ENCODE assay signal across 8 cellular contexts in genomic region chr9:129823934-129824601, GRCh38. TPM values are rescaled to one million over a fixed set of nuclear protein-coding genes. Genes with fewer than 3 reads are reported as not detected.
DNase-seq lines count a peak whose midpoint lies in the region; ATAC-seq, FAIRE-seq and TF ChIP-seq lines count a peak whose summit lies in the region.

Gene TOR1A (minus strand): TSS chr9:129824136. CDS start chr9:129824085, 51 bp downstream.

- H3K4me1 ChIP-seq in kidney (ENCODE audit: control insufficient read depth in 1 of 2, insufficient read depth in 1 of 2, low read depth in 1 of 2, low read length in 2 of 2): peaks cover 0 to 5% of the 10 kb centered on the region in 2 donors

- H3K9me3 ChIP-seq in kidney (ENCODE audit: control insufficient read depth in 1 of 2, low read length in 2 of 2): no peaks in the 10 kb centered on the region

- FAIRE-seq in kidney (lab: Jason Lieb, UNC): no peak

- intact Hi-C loops in kidney (cut with DNase I): no loop called here

- H3K36me3 ChIP-seq in kidney (ENCODE audit: control insufficient read depth in 1 of 2, insufficient read depth in 2 of 2, low read length in 2 of 2): peaks cover 13 to 14% of the 10 kb centered on the region in 2 donors

- peak; percentile 94 for ATAC-seq in GM19025 (IDR thresholded peaks at IDR 0.05; ENCODE audit: low read depth, unreplicated experiment)
- peak; percentile 89 for ATAC-seq in HG03342 (IDR thresholded peaks at IDR 0.05; ENCODE audit: unreplicated experiment)

- peak within 1 kb of the TSS in 1 of 2 donors; percentile 60 for H3K27ac ChIP-seq in kidney (ENCODE audit: low read depth in 2 of 2, low read length in 2 of 2)

- no peak for TF ChIP-seq CTCF in kidney (IDR thresholded peaks at IDR 0.05; ENCODE audit: borderline replicate concordance, extremely low read depth, insufficient read depth)

- peak within 1 kb of the TSS in 1 of 2 donors; percentile 77 for H3K9ac ChIP-seq in kidney (ENCODE audit: low read length in 2 of 2)

- H3K4me3 ChIP-seq in kidney (ENCODE audit: low read length in 2 of 2): peak within 1 kb of the TSS; percentile 66 to 69

- DNase-seq in AG08396 (ENCODE audit: low spot score): peak; percentile 96
- peak; percentile 95 for DNase-seq in NCI-H460 (ENCODE audit: extremely low read depth, low read depth)
- peak; percentile 85 for DNase-seq in activated CD4-positive, alpha-beta T cell treated with anti-CD3 and anti-CD28 coated beads for 1 hour
- peak; percentile 95 for DNase-seq in cerebellum (ENCODE audit: low spot score)
- DNase-seq in kidney: peak; percentile 97
- peak; percentile 95 for DNase-seq in stimulated activated CD4-positive, alpha-beta T cell treated with anti-CD3 and anti-CD28 coated beads, Interleukin-15, amount 100 ng/mL, for 24 hours

RNA-seq across cellular contexts. Expression of gene TOR1A, which starts in this region (rescaled TPM):
- 42.6 and 47.6 TPM in 2 replicates for total RNA-seq in NCI-H460 (2014; rRNA removed; shearing (Covaris generic))
- 40.1 and 56.7 TPM in 2 replicates for polyA plus RNA-seq in NCI-H460 (2014; cell fraction: nucleus; rRNA removed)
- total RNA-seq in cerebellum (20.6 TPM), kidney (29.2 TPM)
- polyA plus RNA-seq in kidney (ENCODE audit: insufficient read depth, low read depth, low replicate concordance): 24.6 TPM
